In the genomic region with DNA sequence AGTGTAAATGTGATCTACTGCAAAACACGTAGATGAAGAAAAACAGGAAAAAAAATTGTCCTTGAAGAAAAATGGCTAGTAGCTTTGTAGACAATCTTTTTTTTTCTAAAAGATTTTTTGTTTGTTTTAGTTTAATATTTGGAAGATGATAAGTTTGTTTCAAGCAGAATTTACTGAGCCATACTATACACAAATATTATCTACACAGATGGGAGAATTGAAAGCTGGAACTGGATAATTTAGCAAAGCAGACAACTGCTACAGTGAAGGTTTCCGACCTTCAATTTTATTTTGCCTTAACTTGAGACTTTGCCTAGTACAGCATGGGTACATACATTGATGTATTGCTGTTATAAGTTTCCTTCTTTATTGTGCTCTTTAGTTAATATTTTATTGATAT, we compare ENCODE assay signal across 34 cellular contexts.
"Had no signal": no experiment of that assay in that cellular context is flagged by ENCODE, and none has a peak within 500 bp of the region (broad histone marks: within the 10 kb centered on the region; RNA-seq: fewer than 3 reads in every experiment).

No MANE protein-coding gene starts in this region.

- DNase-seq: Karpas-422, Kasumi-1, MG63, MM.1S, MV-4-11, NCI-H1048, NCI-H1092, NCI-H1092 treated with DMSO at 0.1 percent for 48 hours, NCI-H1105, NCI-H1105 treated with DMSO at 0.1 percent for 48 hours, NCI-H1417, NCI-H1417 treated with DMSO at 0.1 percent for 48 hours, NCI-H1436, NCI-H1436 treated with DMSO at 0.1 percent for 48 hours, NCI-H146, NCI-H1694, NCI-H1694 treated with DMSO at 0.1 percent for 48 hours, NCI-H187, NCI-H187 treated with DMSO at 0.1 percent for 48 hours, NCI-H1930, NCI-H2029, NCI-H2029 treated with DMSO at 0.1 percent for 48 hours, NCI-H2081, NCI-H2081 treated with DMSO at 0.1 percent for 48 hours, NCI-H2107, NCI-H2171, NCI-H2171 treated with DMSO at 0.1 percent for 48 hours, NCI-H2227 treated with DMSO at 0.1 percent for 48 hours, NCI-H226, NCI-H345, NCI-H446, NCI-H446 treated with DMSO at 0.1 percent for 48 hours, NCI-H510A, NCI-H510A treated with DMSO at 0.1 percent for 48 hours had no signal

- H3K9me3 ChIP-seq: MG63 had no signal

- H3K27me3 ChIP-seq: MG63 had no signal

- H3K4me3 ChIP-seq: MG63 had no signal

- H3K36me3 ChIP-seq: MG63 had no signal
